ENCODE assay signal across 8 cellular contexts in genomic region chr12:122870867-122871664, GRCh38. TPM values are rescaled to one million over a fixed set of nuclear protein-coding genes. Genes with fewer than 3 reads are reported as not detected.
A peak's percentile ranks its signal among the peaks of the same experiment; 100 is the strongest.
DNase-seq lines count a peak whose midpoint lies in the region; ATAC-seq and TF ChIP-seq lines count a peak whose summit lies in the region.

No MANE protein-coding gene starts in this region.

- peak overlapping the region; percentile 7 for H3K9ac ChIP-seq in iPS-18a (ENCODE audit: low read length)

- H3K27me3 ChIP-seq in iPS-18a (ENCODE audit: control insufficient read depth, insufficient read depth, low read length): peaks cover 95% of the 10 kb centered on the region

- intact Hi-C loops in activated T-helper 2 cell treated with anti-CD3 and anti-CD28 coated beads, Interferon-gamma antibody, Interleukin-2, Interleukin-4, amounts not matched to agents 10 μg/mL and 5 μg/mL and 100 μg/mL, durations not matched to agents 14 hours and 24 hours and 36 hours (cut with micrococcal nuclease): loop anchor here (1.0 kb wide), 1 partner anchor 76 kb away; no protein-coding TSS in a partner anchor

- H3K36me3 ChIP-seq in HEK293 (ENCODE audit: control insufficient read depth in 2 of 2, insufficient read depth in 1 of 2, low read length in 2 of 2) (peaks cover 0 to 48% of the 10 kb centered on the region in 2 experiments; a peak in 2 of 3 replicates), iPS-18a (ENCODE audit: control insufficient read depth, low read depth, low read length) (no peaks in the 10 kb centered on the region)

- H3K27me3 Mint-ChIP-seq in activated T-helper 2 cell treated with anti-CD3 and anti-CD28 coated beads, Interferon-gamma antibody, Interleukin-2, Interleukin-4, amounts not matched to agents 10 μg/mL and 5 μg/mL and 100 μg/mL, durations not matched to agents 14 hours and 24 hours and 36 hours (ENCODE audit: low read depth): peaks cover 13% of the 10 kb centered on the region
- no peaks in the 10 kb centered on the region for H3K27me3 Mint-ChIP-seq in stimulated activated memory B cell treated with anti-CD40 and anti-IgM and Interleukin-4, amounts not matched to agents 10 μg/mL and 1 μg/mL and 100 μg/mL, for 72 hours

- ATAC-seq in stimulated activated memory B cell treated with anti-CD40 and anti-IgM and Interleukin-4, amounts not matched to agents 10 μg/mL and 1 μg/mL and 100 μg/mL, for 72 hours: no peak
- ATAC-seq in GM21737 (IDR thresholded peaks at IDR 0.05; ENCODE audit: unreplicated experiment) (no peak), GM19463 (IDR thresholded peaks at IDR 0.05; ENCODE audit: unreplicated experiment) (no peak)

- CTCF ChIA-PET in HEK293 (lab: Yijun Ruan, JAX): interaction anchor here (0.5 to 3.1 kb wide), 12 partner anchors 9 to 119 kb away, joined by 3 to 11 read pairs (median 4); partner anchors contain the start of gene VPS37B

- no peak overlapping the region for H3K27ac ChIP-seq in HEK293 (ENCODE audit: extremely low read depth, low read depth, low read length)
- H3K27ac ChIP-seq in iPS-18a (ENCODE audit: low read length): no peak overlapping the region

- H3K4me1 Mint-ChIP-seq in activated T-helper 2 cell treated with anti-CD3 and anti-CD28 coated beads, Interferon-gamma antibody, Interleukin-2, Interleukin-4, amounts not matched to agents 10 μg/mL and 5 μg/mL and 100 μg/mL, durations not matched to agents 14 hours and 24 hours and 36 hours (ENCODE audit: low read depth): peaks cover 45% of the 10 kb centered on the region
- peaks cover 81% of the 10 kb centered on the region for H3K4me1 Mint-ChIP-seq in stimulated activated memory B cell treated with anti-CD40 and anti-IgM and Interleukin-4, amounts not matched to agents 10 μg/mL and 1 μg/mL and 100 μg/mL, for 72 hours

- H3K36me3 Mint-ChIP-seq in activated T-helper 2 cell treated with anti-CD3 and anti-CD28 coated beads, Interferon-gamma antibody, Interleukin-2, Interleukin-4, amounts not matched to agents 10 μg/mL and 5 μg/mL and 100 μg/mL, durations not matched to agents 14 hours and 24 hours and 36 hours (ENCODE audit: low read depth): peaks cover 47% of the 10 kb centered on the region
- peaks cover 42% of the 10 kb centered on the region for H3K36me3 Mint-ChIP-seq in stimulated activated memory B cell treated with anti-CD40 and anti-IgM and Interleukin-4, amounts not matched to agents 10 μg/mL and 1 μg/mL and 100 μg/mL, for 72 hours

- H3K4me1 ChIP-seq in HEK293 (ENCODE audit: control insufficient read depth, insufficient read depth, low read length) (peaks cover 18% of the 10 kb centered on the region), iPS-18a (ENCODE audit: control insufficient read depth, low read depth, low read length) (peaks cover 37% of the 10 kb centered on the region)

- H3K9me3 ChIP-seq in HEK293 (ENCODE audit: control insufficient read depth, insufficient read depth, low read depth, low read length) (no peaks in the 10 kb centered on the region), iPS-18a (ENCODE audit: control insufficient read depth, low read depth, low read length) (no peaks in the 10 kb centered on the region)

- POLR2A ChIA-PET in HEK293 (lab: Yijun Ruan, JAX): no interaction called here

- H3K4me3 ChIP-seq in HEK293 (ENCODE audit: low read depth, low read length) (no peak overlapping the region), iPS-18a (ENCODE audit: low read length) (peak overlapping the region; percentile 9)

- no peak overlapping the region for H3K27ac Mint-ChIP-seq in activated T-helper 2 cell treated with anti-CD3 and anti-CD28 coated beads, Interferon-gamma antibody, Interleukin-2, Interleukin-4, amounts not matched to agents 10 μg/mL and 5 μg/mL and 100 μg/mL, durations not matched to agents 14 hours and 24 hours and 36 hours
- H3K27ac Mint-ChIP-seq in stimulated activated memory B cell treated with anti-CD40 and anti-IgM and Interleukin-4, amounts not matched to agents 10 μg/mL and 1 μg/mL and 100 μg/mL, for 72 hours: peak overlapping the region; percentile 73

- no peaks in the 10 kb centered on the region for H3K9me3 Mint-ChIP-seq in activated T-helper 2 cell treated with anti-CD3 and anti-CD28 coated beads, Interferon-gamma antibody, Interleukin-2, Interleukin-4, amounts not matched to agents 10 μg/mL and 5 μg/mL and 100 μg/mL, durations not matched to agents 14 hours and 24 hours and 36 hours
- no peaks in the 10 kb centered on the region for H3K9me3 Mint-ChIP-seq in stimulated activated memory B cell treated with anti-CD40 and anti-IgM and Interleukin-4, amounts not matched to agents 10 μg/mL and 1 μg/mL and 100 μg/mL, for 72 hours

- no peak for DNase-seq in activated T-helper 2 cell treated with anti-CD3 and anti-CD28 coated beads, Interferon-gamma antibody, Interleukin-2, Interleukin-4, amounts not matched to agents 10 μg/mL and 5 μg/mL and 100 μg/mL, durations not matched to agents 14 hours and 24 hours and 36 hours (ENCODE audit: low spot score)
- DNase-seq in effector CD8-positive, alpha-beta T cell (lab: John Stamatoyannopoulos, UW): no peak
- no peak for DNase-seq in NCI-H510A treated with DMSO at 0.1 percent for 48 hours (lab: John Stamatoyannopoulos, UW)

- H3K4me3 Mint-ChIP-seq in activated T-helper 2 cell treated with anti-CD3 and anti-CD28 coated beads, Interferon-gamma antibody, Interleukin-2, Interleukin-4, amounts not matched to agents 10 μg/mL and 5 μg/mL and 100 μg/mL, durations not matched to agents 14 hours and 24 hours and 36 hours (ENCODE audit: low read depth): peak overlapping the region; percentile 59
- H3K4me3 Mint-ChIP-seq in stimulated activated memory B cell treated with anti-CD40 and anti-IgM and Interleukin-4, amounts not matched to agents 10 μg/mL and 1 μg/mL and 100 μg/mL, for 72 hours: peak overlapping the region; percentile 69

- no peak for TF ChIP-seq CTCF in HEK293 (tag by site-specific recombination; IDR thresholded peaks at IDR 0.05)

TF ChIP-seq in HEK293, 187 proteins besides CTCF, POLR2A, EP300 and RAD21:
- TF ChIP-seq, protein P1, sequence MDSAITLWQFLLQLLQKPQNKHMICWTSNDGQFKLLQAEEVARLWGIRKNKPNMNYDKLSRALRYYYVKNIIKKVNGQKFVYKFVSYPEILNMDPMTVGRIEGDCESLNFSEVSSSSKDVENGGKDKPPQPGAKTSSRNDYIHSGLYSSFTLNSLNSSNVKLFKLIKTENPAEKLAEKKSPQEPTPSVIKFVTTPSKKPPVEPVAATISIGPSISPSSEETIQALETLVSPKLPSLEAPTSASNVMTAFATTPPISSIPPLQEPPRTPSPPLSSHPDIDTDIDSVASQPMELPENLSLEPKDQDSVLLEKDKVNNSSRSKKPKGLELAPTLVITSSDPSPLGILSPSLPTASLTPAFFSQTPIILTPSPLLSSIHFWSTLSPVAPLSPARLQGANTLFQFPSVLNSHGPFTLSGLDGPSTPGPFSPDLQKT (IDR thresholded peaks at IDR 0.05; ENCODE audit: borderline replicate concordance, low read depth, low read length): no peak
- peak; percentile 37; the same call in 1 of the 2 replicates for TF ChIP-seq OSR2 (tag by site-specific recombination; IDR thresholded peaks at IDR 0.05)
- 0 out of 2 replicates have a peak, but pooled peaks have one; percentile 12 for TF ChIP-seq GFI1B (tag by site-specific recombination; IDR thresholded peaks at IDR 0.05)
- 0 out of 2 replicates have a peak, but pooled peaks have one; percentile 16 for TF ChIP-seq ZIC2 (tag by site-specific recombination; IDR thresholded peaks at IDR 0.05)
- no peak for TF ChIP-seq FEZF1 (tag by site-specific recombination; IDR thresholded peaks at IDR 0.05)
- TF ChIP-seq, protein P2, sequence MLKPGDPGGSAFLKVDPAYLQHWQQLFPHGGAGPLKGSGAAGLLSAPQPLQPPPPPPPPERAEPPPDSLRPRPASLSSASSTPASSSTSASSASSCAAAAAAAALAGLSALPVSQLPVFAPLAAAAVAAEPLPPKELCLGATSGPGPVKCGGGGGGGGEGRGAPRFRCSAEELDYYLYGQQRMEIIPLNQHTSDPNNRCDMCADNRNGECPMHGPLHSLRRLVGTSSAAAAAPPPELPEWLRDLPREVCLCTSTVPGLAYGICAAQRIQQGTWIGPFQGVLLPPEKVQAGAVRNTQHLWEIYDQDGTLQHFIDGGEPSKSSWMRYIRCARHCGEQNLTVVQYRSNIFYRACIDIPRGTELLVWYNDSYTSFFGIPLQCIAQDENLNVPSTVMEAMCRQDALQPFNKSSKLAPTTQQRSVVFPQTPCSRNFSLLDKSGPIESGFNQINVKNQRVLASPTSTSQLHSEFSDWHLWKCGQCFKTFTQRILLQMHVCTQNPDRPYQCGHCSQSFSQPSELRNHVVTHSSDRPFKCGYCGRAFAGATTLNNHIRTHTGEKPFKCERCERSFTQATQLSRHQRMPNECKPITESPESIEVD (tag by site-specific recombination; IDR thresholded peaks at IDR 0.05): peak; percentile 61; the same call in 1 of the 2 replicates

RNA-seq across cellular contexts. Expression of gene VPS37B, which starts 24.9 kb away (rescaled TPM):
- total RNA-seq in activated T-helper 2 cell treated with anti-CD3 and anti-CD28 coated beads, Interferon-gamma antibody, Interleukin-2, Interleukin-4, amounts not matched to agents 10 μg/mL and 5 μg/mL and 100 μg/mL, durations not matched to agents 14 hours and 24 hours and 36 hours: 11.5 and 11.7 TPM in 2 replicates

RNA-seq across cellular contexts. Expression of gene HIP1R, which starts 35.8 kb away (rescaled TPM):
- total RNA-seq in activated T-helper 2 cell treated with anti-CD3 and anti-CD28 coated beads, Interferon-gamma antibody, Interleukin-2, Interleukin-4, amounts not matched to agents 10 μg/mL and 5 μg/mL and 100 μg/mL, durations not matched to agents 14 hours and 24 hours and 36 hours: 28.8 and 29.0 TPM in 2 replicates
